8 cellular contexts compared by ENCODE assay signal in the genomic region with DNA sequence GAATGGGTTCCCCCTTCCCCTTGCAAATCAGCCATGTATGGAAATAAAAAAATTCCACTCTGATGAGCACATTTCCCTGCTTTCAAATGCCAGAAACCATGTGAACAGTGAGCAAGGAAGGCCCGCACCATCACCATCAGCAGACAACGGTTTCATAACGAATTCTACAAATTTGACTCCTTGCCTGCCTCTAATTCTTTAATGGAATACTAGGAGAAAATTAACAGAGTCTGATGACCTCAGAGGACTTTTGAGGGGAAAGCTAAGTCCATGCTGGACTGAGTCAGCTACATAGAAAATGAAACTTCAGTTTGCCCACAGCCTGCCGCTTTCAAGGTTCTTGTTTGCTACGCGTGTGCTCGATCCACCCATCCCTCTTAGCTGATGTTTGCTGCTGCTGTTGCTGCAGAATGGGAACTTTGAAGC. TPM values are rescaled to one million over a fixed set of nuclear protein-coding genes. Genes with fewer than 3 reads are reported as not detected.
DNase-seq lines count a peak whose midpoint lies in the region; ATAC-seq and TF ChIP-seq lines count a peak whose summit lies in the region.

No MANE protein-coding gene starts in this region.

- H3K4me1 ChIP-seq in KMS-11 (ENCODE audit: low read depth, poor library complexity, severe bottlenecking) = peaks cover 26% of the 10 kb centered on the region
- H3K4me1 ChIP-seq in heart left ventricle = peaks cover 0 to 21% (median 14%) of the 10 kb centered on the region in 12 donors
- H3K4me1 ChIP-seq in thyroid gland = no peaks in the 10 kb centered on the region

- no peak for TF ChIP-seq CTCF in KMS-11 (conservative IDR thresholded peaks at IDR 0.05; ENCODE audit: low read depth, low read length)
- no peak for TF ChIP-seq CTCF in heart left ventricle (IDR thresholded peaks at IDR 0.05)
- TF ChIP-seq CTCF in thyroid gland (IDR thresholded peaks at IDR 0.05) = no peak
- no peak for TF ChIP-seq CTCF in lower leg skin (IDR thresholded peaks at IDR 0.05)

- H3K9ac ChIP-seq in KMS-11 = peak overlapping the region; percentile 41; the same call in 1 of the 2 replicates

- H3K27me3 ChIP-seq in KMS-11 (ENCODE audit: insufficient read depth, low read depth) (no peaks in the 10 kb centered on the region), heart left ventricle (no peaks in the 10 kb centered on the region), thyroid gland (no peaks in the 10 kb centered on the region)

- 32 to 48% (median 37%) methylated on average over 7 of the region's 7 CpGs for WGBS in heart left ventricle, 4 donors
- 62 to 77% methylated on average over 7 of the region's 7 CpGs for WGBS in thyroid gland, 2 donors
- 52 to 63% methylated on average over 7 of the region's 7 CpGs for WGBS in lower leg skin, 2 donors

- peak; percentile 89 for ATAC-seq in GM19395 (IDR thresholded peaks at IDR 0.05; ENCODE audit: unreplicated experiment)
- ATAC-seq in heart left ventricle = peak; percentile 32 to 84 (median 74)

- intact Hi-C loops in heart left ventricle (cut with DNase I) = no loop called here
- intact Hi-C loops in thyroid gland (cut with DNase I) = no loop called here
- intact Hi-C loops in lower leg skin (cut with DNase I; ENCODE audit: low total_unique reads) = no loop called here

- H3K27ac ChIP-seq in KMS-11 (peak overlapping the region; percentile 58), heart left ventricle (peak overlapping the region; percentile 19 to 87 (median 75)), thyroid gland (peak overlapping the region in 2 of 3 donors; percentile 27 to 44)

- H3K9me3 ChIP-seq in heart left ventricle (no peaks in the 10 kb centered on the region), thyroid gland (no peaks in the 10 kb centered on the region)

- H3K4me2 ChIP-seq in KMS-11 = peak overlapping the region; percentile 55

- H3K36me3 ChIP-seq in KMS-11 (ENCODE audit: insufficient read depth) = no peaks in the 10 kb centered on the region
- H3K36me3 ChIP-seq in heart left ventricle = no peaks in the 10 kb centered on the region
- H3K36me3 ChIP-seq in thyroid gland = no peaks in the 10 kb centered on the region

- no peaks in the 10 kb centered on the region for H3K79me2 ChIP-seq in KMS-11 (ENCODE audit: insufficient read depth, low read depth)

- no peak overlapping the region for H3K4me3 ChIP-seq in KMS-11 (IDR thresholded peaks at IDR 0.05; ENCODE audit: insufficient read depth, low read depth, low read length)
- peak overlapping the region in 10 of 12 donors; percentile 13 to 49 (median 30) for H3K4me3 ChIP-seq in heart left ventricle
- no peak overlapping the region for H3K4me3 ChIP-seq in thyroid gland (replicated peaks in 1 of 3)
- H3K4me3 ChIP-seq in lower leg skin (ENCODE audit: low read depth, poor library complexity, severe bottlenecking) = no peak overlapping the region

- DNase-seq in heart left ventricle (peak in 4 of 5 donors; percentile 25 to 43 (median 33)), thyroid gland (no peak), NCI-H748 (lab: John Stamatoyannopoulos, UW; ENCODE audit: unreplicated experiment) (no peak), SKM-1 (lab: John Stamatoyannopoulos, UW; ENCODE audit: unreplicated experiment) (no peak), lower leg skin (ENCODE audit: low spot score in 2 of 2) (no peak)
- no peak for DNase-seq in activated naive CD4-positive, alpha-beta T cell (lab: John Stamatoyannopoulos, UW)

- peak overlapping the region; percentile 52; the same call in 1 of the 2 replicates for H2AFZ ChIP-seq in KMS-11 (ENCODE audit: low read depth)

- TF ChIP-seq POLR2A in heart left ventricle (IDR thresholded peaks at IDR 0.05) (no peak), thyroid gland (IDR thresholded peaks at IDR 0.05) (no peak), lower leg skin (IDR thresholded peaks at IDR 0.05) (no peak)

- no peaks in the 10 kb centered on the region for H4K20me1 ChIP-seq in KMS-11 (ENCODE audit: insufficient read depth)

RNA-seq across cellular contexts. Expression of a gene that starts 46.7 kb away (rescaled TPM):
- total RNA-seq in heart left ventricle (1 to 10 TPM; 1.0 to 3.1 (median 1.7) TPM), thyroid gland (1 to 10 TPM; 1.4 to 4.5 (median 2.8) TPM), lower leg skin (1 to 10 TPM in 2 of 4 donors, under 1 TPM in 2; 0.34 to 2.8 (median 1.8) TPM)
- 1 to 10 TPM in 1 of 2 donors, under 1 TPM in 1; 0.34 to 1.7 TPM for polyA plus RNA-seq in heart left ventricle

Comparison
In these comparisons a context has a peak if more than half of its experiments do, and no peak if none do; other contexts are left out.
1. H3K4me3 ChIP-seq: peak in heart left ventricle (10 of 12); none in KMS-11 (single experiment), thyroid gland (0 of 3) and lower leg skin (single experiment).
2. DNase-seq: peak in heart left ventricle (4 of 5); none in thyroid gland (0 of 2), NCI-H748 (single experiment), activated naive CD4-positive, alpha-beta T cell (0 of 4), SKM-1 (single experiment) and lower leg skin (0 of 2).
3. Peak in every context shown above with its lines, with median percentiles within 50 percentile points of each other: H3K27ac ChIP-seq.